11 cellular contexts compared by ENCODE assay signal in genomic region chr1:236748471-236748870, GRCh38. TPM values are rescaled to one million over a fixed set of nuclear protein-coding genes. Genes with fewer than 3 reads are reported as not detected.
DNase-seq lines count a peak whose midpoint lies in the region; TF ChIP-seq lines count a peak whose summit lies in the region.
"Had no signal": no experiment of that assay in that cellular context is flagged by ENCODE, and none has a peak within 500 bp of the region (broad histone marks: within the 10 kb centered on the region; RNA-seq: fewer than 3 reads in every experiment).

No MANE protein-coding gene starts in this region.

- no peak overlapping the region for H3K9ac ChIP-seq in neural progenitor cell

- no peak overlapping the region for H3K27ac Mint-ChIP-seq in neural progenitor cell

- H3K4me3 ChIP-seq in cardiac fibroblast (replicated peaks in 1 of 2; ENCODE audit: low read depth in 2 of 2, low read length in 2 of 2) (no peak overlapping the region), neural progenitor cell (no peak overlapping the region), ascending aorta (no peak overlapping the region), foreskin fibroblast (ENCODE audit: low read depth in 1 of 2, low read length in 2 of 2) (no peak overlapping the region)

- no peak overlapping the region for H3K4me3 Mint-ChIP-seq in neural progenitor cell

- TF ChIP-seq CTCF in cardiac fibroblast (IDR thresholded peaks at IDR 0.05; ENCODE audit: low read depth, low read length) (peak; percentile 17), neural progenitor cell (IDR thresholded peaks at IDR 0.05) (peak; percentile 36), ascending aorta (IDR thresholded peaks at IDR 0.05) (no peak), foreskin fibroblast (IDR thresholded peaks at IDR 0.05; ENCODE audit: low read depth, low read length) (no peak)

- no peaks in the 10 kb centered on the region for H3F3A ChIP-seq in neural progenitor cell (ENCODE audit: low read depth)

- H3K27me3 ChIP-seq in neural progenitor cell (no peaks in the 10 kb centered on the region), ascending aorta (no peaks in the 10 kb centered on the region)

- H3K36me3 Mint-ChIP-seq in neural progenitor cell: no peaks in the 10 kb centered on the region

- H3K79me2 ChIP-seq in neural progenitor cell (ENCODE audit: low read depth): no peaks in the 10 kb centered on the region

- H3K36me3 ChIP-seq in neural progenitor cell (no peaks in the 10 kb centered on the region), ascending aorta (peaks cover 50 to 53% of the 10 kb centered on the region in 2 donors)

- H4K20me1 ChIP-seq in neural progenitor cell (ENCODE audit: low read depth): no peaks in the 10 kb centered on the region

- DNase-seq in NCI-H82 (lab: John Stamatoyannopoulos, UW) (peak; percentile 42), NCI-H82 treated with DMSO at 0.1 percent for 48 hours (lab: John Stamatoyannopoulos, UW; ENCODE audit: unreplicated experiment) (no peak), HuH-7 (ENCODE audit: low spot score) (peak; percentile 36), cardiac fibroblast (ENCODE audit: low read depth in 2 of 2) (no peak), neural progenitor cell (ENCODE audit: low spot score) (peak; percentile 23), ascending aorta (ENCODE audit: low spot score in 2 of 2) (no peak), dedifferentiated amniotic fluid mesenchymal stem cell (ENCODE audit: extremely low spot score) (no peak), foreskin fibroblast (no peak)
- DNase-seq: activated effector memory CD4-positive, alpha-beta T cell treated with anti-CD3 and anti-CD28 coated beads, Interleukin-2, amount 50 U/mL, for 16 hours; NCI-H1694 treated with DMSO at 0.1 percent for 48 hours; stimulated activated CD4-positive, alpha-beta T cell treated with anti-CD3 and anti-CD28 coated beads, Interleukin-12 subunit alpha, Interleukin-12 subunit beta, amount 100 ng/mL, for 4 hours had no signal

- H3K9me3 Mint-ChIP-seq in neural progenitor cell: no peaks in the 10 kb centered on the region

- H3K27me3 Mint-ChIP-seq in neural progenitor cell (ENCODE audit: insufficient read depth, low read depth): no peaks in the 10 kb centered on the region

- H3K4me2 ChIP-seq in neural progenitor cell: no peak overlapping the region

- no peaks in the 10 kb centered on the region for H3K4me1 Mint-ChIP-seq in neural progenitor cell

- H3K9me3 ChIP-seq in neural progenitor cell (ENCODE audit: low read depth) (no peaks in the 10 kb centered on the region), ascending aorta (no peaks in the 10 kb centered on the region)

- intact Hi-C loops in ascending aorta (cut with DNase I): no loop called here

- H3K4me1 ChIP-seq in neural progenitor cell (no peaks in the 10 kb centered on the region), ascending aorta (no peaks in the 10 kb centered on the region)

- H3K27ac ChIP-seq in neural progenitor cell (no peak overlapping the region), ascending aorta (no peak overlapping the region)

- H2AFZ ChIP-seq in neural progenitor cell (replicated peaks): no peak overlapping the region

RNA-seq across cellular contexts. Expression of gene MTR, which starts 46.6 kb away (rescaled TPM):
- 19.7 and 27.3 TPM in 2 replicates for total RNA-seq in neural progenitor cell (ENCODE audit: low replicate concordance)
- 36.1 TPM for total RNA-seq in ascending aorta

Comparison
In these comparisons a context has a peak if more than half of its experiments do, and no peak if none do; other contexts are left out.
1. DNase-seq: peak in NCI-H82 (single experiment), HuH-7 (single experiment) and neural progenitor cell (single experiment); none in NCI-H82 treated with DMSO at 0.1 percent for 48 hours (single experiment), cardiac fibroblast (0 of 2), ascending aorta (0 of 2), dedifferentiated amniotic fluid mesenchymal stem cell (single experiment) and foreskin fibroblast (0 of 2).
2. CTCF ChIP-seq: peak in cardiac fibroblast (single experiment) and neural progenitor cell (single experiment); none in ascending aorta (0 of 3) and foreskin fibroblast (single experiment).